In the genomic region with DNA sequence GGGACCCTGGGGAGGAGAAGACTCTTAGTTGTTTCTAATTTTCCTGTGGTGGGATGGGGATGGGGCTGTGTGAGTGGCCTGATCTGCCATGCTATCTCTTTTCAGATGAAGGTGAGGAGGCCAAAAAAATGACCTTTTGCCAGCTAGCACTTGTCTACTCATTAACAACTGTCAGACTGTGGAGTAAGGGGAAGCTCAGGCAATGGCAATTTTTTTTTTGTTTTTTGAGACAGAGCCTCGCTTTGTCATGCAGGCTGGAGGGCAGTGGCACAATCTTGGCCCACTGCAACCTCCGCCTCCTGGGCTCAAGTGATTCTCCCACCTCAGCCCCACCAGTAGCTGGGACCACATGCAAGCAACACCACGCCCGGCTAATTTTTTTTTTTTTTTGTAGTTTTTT, we compare ENCODE assay signal across 27 cellular contexts.
"Had no signal": no experiment of that assay in that cellular context is flagged by ENCODE, and none has a peak within 500 bp of the region (broad histone marks: within the 10 kb centered on the region; RNA-seq: fewer than 3 reads in every experiment).

No MANE protein-coding gene starts in this region.

- DNase-seq: dermis blood vessel endothelial cell; dorsolateral prefrontal cortex; effector CD8-positive, alpha-beta T cell; effector memory CD8-positive, alpha-beta T cell; endodermal cell; erythroblast; esophagus squamous epithelium; foreskin fibroblast; foreskin melanocyte; heart left ventricle; hypothalamus; immature natural killer cell; islet precursor cell; kidney; kidney glomerular epithelial cell; left colon; left lung; left ventricle myocardium superior; lower lobe of right lung; mesenchymal stem cell; mucosa of descending colon had no signal

- ATAC-seq: effector memory CD8-positive, alpha-beta T cell; esophagus mucosa; gastroesophageal sphincter; heart left ventricle; left colon; left lung; left ventricle myocardium superior; lower lobe of right lung; mucosa of descending colon had no signal

- H3K27ac Mint-ChIP-seq: effector memory CD8-positive, alpha-beta T cell; endodermal cell; immature natural killer cell; mesothelial cell of epicardium had no signal

- H3K27ac ChIP-seq: coronary artery, dorsolateral prefrontal cortex, epithelial cell of prostate, esophagus squamous epithelium, gastroesophageal sphincter, heart left ventricle, hepatocyte, left lung, lower lobe of right lung had no signal

- H3K4me3 ChIP-seq: coronary artery, dorsolateral prefrontal cortex, esophagus squamous epithelium, gastroesophageal sphincter, heart left ventricle, hepatocyte, left lung, lower lobe of right lung, mucosa of descending colon had no signal

- H3K9me3 ChIP-seq: esophagus squamous epithelium, gastroesophageal sphincter, heart left ventricle, left lung, lower lobe of right lung, mucosa of descending colon had no signal

- H3K4me3 Mint-ChIP-seq: effector memory CD8-positive, alpha-beta T cell; endodermal cell; immature natural killer cell; mesothelial cell of epicardium had no signal

- H3K9me3 Mint-ChIP-seq: effector memory CD8-positive, alpha-beta T cell; immature natural killer cell had no signal

- H3K27me3 ChIP-seq: esophagus squamous epithelium, gastroesophageal sphincter, heart left ventricle, hepatocyte, left lung had no signal

- H3K4me1 Mint-ChIP-seq: mesothelial cell of epicardium had no signal

- H3K4me1 ChIP-seq: esophagus squamous epithelium, gastroesophageal sphincter, heart left ventricle, left lung, lower lobe of right lung had no signal

- H3K27me3 Mint-ChIP-seq: effector memory CD8-positive, alpha-beta T cell had no signal
